In the genomic region with DNA sequence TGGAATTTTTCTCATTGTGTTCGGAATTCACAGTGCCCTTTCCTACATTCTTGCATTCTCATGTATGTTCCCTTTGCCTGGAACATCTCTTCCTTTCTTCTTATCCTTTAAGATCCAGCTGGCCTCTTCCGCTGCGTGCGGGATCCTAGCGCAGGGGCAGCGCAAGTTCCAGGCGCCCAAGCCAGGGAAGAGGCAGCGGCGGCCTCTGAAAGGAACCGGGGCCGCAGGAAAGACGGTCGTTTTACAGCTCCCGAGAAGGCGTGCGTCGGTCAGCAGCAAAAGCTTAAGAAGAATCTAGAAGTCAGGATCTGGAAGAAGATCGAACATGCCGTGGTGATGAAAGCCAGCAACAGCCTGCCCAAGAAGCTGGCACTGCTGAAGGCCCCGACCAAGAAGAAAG, we compare ENCODE assay signal across 24 cellular contexts. TPM values are rescaled to one million over a fixed set of nuclear protein-coding genes. Genes with fewer than 3 reads are reported as not detected.
DNase-seq lines count a peak whose midpoint lies in the region; ATAC-seq, FAIRE-seq and TF ChIP-seq lines count a peak whose summit lies in the region.
"Had no signal": no experiment of that assay in that cellular context is flagged by ENCODE, and none has a peak within 500 bp of the region (broad histone marks: within the 10 kb centered on the region; RNA-seq: fewer than 3 reads in every experiment).

No MANE protein-coding gene starts in this region.

- BruUV-seq in PC-9 (replicated peaks; lab: Mats Ljungman, UMichigan) = no TSS peak

- no peak for ATAC-seq in GM21529 (IDR thresholded peaks at IDR 0.05; ENCODE audit: unreplicated experiment)
- ATAC-seq: A549; CD8-positive, alpha-beta T cell had no signal

- H2BK12ac ChIP-seq in neuronal stem cell (ENCODE audit: low read length) = no peak overlapping the region

- no peaks in the 10 kb centered on the region for H3K36me3 ChIP-seq in right atrium auricular region
- no peaks in the 10 kb centered on the region for H3K36me3 ChIP-seq in neuronal stem cell (replicated peaks in 1 of 2; ENCODE audit: control insufficient read depth in 2 of 2, insufficient read depth in 2 of 2, low read length in 2 of 2)
- H3K36me3 ChIP-seq in sigmoid colon = no peaks in the 10 kb centered on the region
- H3K36me3 ChIP-seq in PC-9 (ENCODE audit: low read depth) = no peaks in the 10 kb centered on the region
- H3K36me3 ChIP-seq: BLaER1 treated with 17β-estradiol and CSF1 and Interleukin-3, amounts not matched to agents 10 nM and 100 nM had no signal

- intact Hi-C loops in cardiac septum (cut with DNase I) (no loop called here), sigmoid colon (cut with DNase I) (no loop called here), PC-9 (cut with micrococcal nuclease; ENCODE audit: unreplicated experiment) (no loop called here)

- H4K8ac ChIP-seq in neuronal stem cell (ENCODE audit: low read depth, low read length) = no peak overlapping the region

- H3K4me1 ChIP-seq in right atrium auricular region (no peaks in the 10 kb centered on the region), neuronal stem cell (ENCODE audit: control insufficient read depth in 2 of 2, insufficient read depth in 1 of 2, low read depth in 1 of 2, low read length in 2 of 2) (no peaks in the 10 kb centered on the region), sigmoid colon (no peaks in the 10 kb centered on the region), PC-9 (replicated peaks; ENCODE audit: insufficient read depth) (no peaks in the 10 kb centered on the region)
- H3K4me1 ChIP-seq: A549; BLaER1 treated with 17β-estradiol and CSF1 and Interleukin-3, amounts not matched to agents 10 nM and 100 nM; Caco-2 had no signal

- H3K79me1 ChIP-seq in neuronal stem cell (ENCODE audit: low read depth, low read length) = no peaks in the 10 kb centered on the region

- POLR2A ChIA-PET in PC-9 (lab: Charles Lee; ENCODE audit: unreplicated experiment) = no interaction called here

- H3K4ac ChIP-seq in neuronal stem cell (ENCODE audit: low read length) = no peak overlapping the region

- no peak for TF ChIP-seq EP300 in sigmoid colon (IDR thresholded peaks at IDR 0.05)

- CTCF ChIA-PET in PC-9 (lab: Charles Lee) = no interaction called here

- no peak overlapping the region for H3K9ac ChIP-seq in neuronal stem cell (ENCODE audit: low read depth, low read length, poor library complexity)
- H3K9ac ChIP-seq: BLaER1 treated with 17β-estradiol and CSF1 and Interleukin-3, amounts not matched to agents 10 nM and 100 nM had no signal

- no CpG with 5 or more reads among the region's 20 CpGs for WGBS in neuronal stem cell (ENCODE audit: extremely low coverage in 2 of 2, insufficient read length in 2 of 2, insufficient replicate concordance in 1 of 2), 2 donors
- WGBS in sigmoid colon, 2 donors = 97 to 98% methylated on average over 20 of the region's 20 CpGs

- H2BK120ac ChIP-seq in neuronal stem cell (ENCODE audit: low read depth, low read length) = no peak overlapping the region

- H3K4me2 ChIP-seq in neuronal stem cell (ENCODE audit: insufficient read depth, low read length, poor library complexity, severe bottlenecking) (no peak overlapping the region), PC-9 (no peak overlapping the region)
- H3K4me2 ChIP-seq: A549; BLaER1 treated with 17β-estradiol and CSF1 and Interleukin-3, amounts not matched to agents 10 nM and 100 nM had no signal

- FAIRE-seq in urothelium cell line (lab: Jason Lieb, UNC) = no peak
- FAIRE-seq: A549, D721Med, G401.6, GM12891, GM19239 had no signal

- H3K4me3 ChIP-seq in right atrium auricular region (no peak overlapping the region), neuronal stem cell (ENCODE audit: low read length in 2 of 2) (no peak overlapping the region), sigmoid colon (no peak overlapping the region), PC-9 (no peak overlapping the region)
- H3K4me3 ChIP-seq: A549; BLaER1 treated with 17β-estradiol and CSF1 and Interleukin-3, amounts not matched to agents 10 nM and 100 nM had no signal

- DNase-seq in cardiac septum (ENCODE audit: low spot score) (peak; percentile 19), right atrium auricular region (ENCODE audit: low spot score) (no peak), neuronal stem cell (ENCODE audit: low spot score) (no peak), sigmoid colon (peak; percentile 11), PC-9 (no peak), urothelium cell line (ENCODE audit: low spot score) (no peak)
- DNase-seq: AML-193; Caco-2; Calu3; CD4-positive, alpha-beta T cell; CD8-positive, alpha-beta T cell; DMS79 treated with DMSO at 0.1 percent for 48 hours; GF-D8 had no signal

- H3K27ac ChIP-seq in right atrium auricular region = no peak overlapping the region
- no peak overlapping the region for H3K27ac ChIP-seq in neuronal stem cell (replicated peaks; ENCODE audit: low read length)
- H3K27ac ChIP-seq in sigmoid colon = no peak overlapping the region
- no peak overlapping the region for H3K27ac ChIP-seq in PC-9
- H3K27ac ChIP-seq: 22Rv1; A549; BLaER1 treated with 17β-estradiol and CSF1 and Interleukin-3, amounts not matched to agents 10 nM and 100 nM; C4-2B had no signal

- H3K27me3 ChIP-seq in right atrium auricular region = no peaks in the 10 kb centered on the region
- no peaks in the 10 kb centered on the region for H3K27me3 ChIP-seq in neuronal stem cell (ENCODE audit: control insufficient read depth in 3 of 3, insufficient read depth in 3 of 3, low read depth in 1 of 3, low read length in 3 of 3)
- H3K27me3 ChIP-seq in sigmoid colon = no peaks in the 10 kb centered on the region
- H3K27me3 ChIP-seq in PC-9 (ENCODE audit: insufficient read depth, low read depth) = no peaks in the 10 kb centered on the region
- H3K27me3 ChIP-seq: BLaER1 treated with 17β-estradiol and CSF1 and Interleukin-3, amounts not matched to agents 10 nM and 100 nM had no signal

- no peaks in the 10 kb centered on the region for H3F3A ChIP-seq in PC-9 (ENCODE audit: insufficient read depth, low read depth)

- H2AFZ ChIP-seq in neuronal stem cell (ENCODE audit: low read length) = no peak overlapping the region
- no peak overlapping the region for H2AFZ ChIP-seq in PC-9

- H3K9me3 ChIP-seq in right atrium auricular region (no peaks in the 10 kb centered on the region), neuronal stem cell (replicated peaks in 1 of 2; ENCODE audit: control insufficient read depth in 2 of 2, insufficient read depth in 1 of 2, low read depth in 1 of 2, low read length in 2 of 2) (no peaks in the 10 kb centered on the region), sigmoid colon (no peaks in the 10 kb centered on the region), PC-9 (ENCODE audit: insufficient read depth, low read depth) (no peaks in the 10 kb centered on the region)
- H3K9me3 ChIP-seq: A549; BLaER1 treated with 17β-estradiol and CSF1 and Interleukin-3, amounts not matched to agents 10 nM and 100 nM; Caco-2 had no signal

- H2BK15ac ChIP-seq in neuronal stem cell (ENCODE audit: low read length) = no peak overlapping the region

- peak overlapping the region; percentile 53 for H3K18ac ChIP-seq in neuronal stem cell (ENCODE audit: low read length)

- no peaks in the 10 kb centered on the region for H3K9me2 ChIP-seq in PC-9 (ENCODE audit: insufficient read depth)

- no peak overlapping the region for H3K23ac ChIP-seq in neuronal stem cell (ENCODE audit: low read depth, low read length, poor library complexity)

- H4K20me1 ChIP-seq in PC-9 (ENCODE audit: insufficient read depth) = no peaks in the 10 kb centered on the region
- H4K20me1 ChIP-seq: BLaER1 treated with 17β-estradiol and CSF1 and Interleukin-3, amounts not matched to agents 10 nM and 100 nM had no signal

- no peak for TF ChIP-seq POLR2A in sigmoid colon (IDR thresholded peaks at IDR 0.05)

- no peak overlapping the region for H4K91ac ChIP-seq in neuronal stem cell (ENCODE audit: low read depth, low read length, poor library complexity)

- no peak overlapping the region for H2BK5ac ChIP-seq in neuronal stem cell (ENCODE audit: low read length)

- TF ChIP-seq CTCF in right atrium auricular region (IDR thresholded peaks at IDR 0.05) = no peak
- no peak for TF ChIP-seq CTCF in sigmoid colon (IDR thresholded peaks at IDR 0.05)
- no peak for TF ChIP-seq CTCF in PC-9 (conservative IDR thresholded peaks at IDR 0.05)

- no peak overlapping the region for H3K14ac ChIP-seq in neuronal stem cell (ENCODE audit: low read length)

- H2AK5ac ChIP-seq in neuronal stem cell (ENCODE audit: low read depth, low read length) = no peak overlapping the region

- H3K79me2 ChIP-seq in PC-9 (ENCODE audit: low read depth) = no peaks in the 10 kb centered on the region

RNA-seq across cellular contexts. Expression of a gene that starts 28.0 kb away (rescaled TPM):
- total RNA-seq in cardiac septum (1.1 TPM), right atrium auricular region (1 to 10 TPM; 1.2 to 1.4 TPM), sigmoid colon (1 to 10 TPM; 1.5 to 4.6 (median 3.3) TPM), PC-9 (2021) (not detected in 2 replicates)
- 0.11 TPM for polyA plus RNA-seq in neuronal stem cell (2013, experiment 1 of 2)
- 0.12 TPM for polyA plus RNA-seq in neuronal stem cell (2013, experiment 2 of 2)
- polyA plus RNA-seq in sigmoid colon = 1 to 10 TPM; 1.8 to 6.2 (median 3.9) TPM
- total RNA-seq: A172; B cell; CD8-positive, alpha-beta T cell had no signal
- polyA plus RNA-seq: A549 had no signal

Comparison
In these comparisons a context has a peak if more than half of its experiments do, and no peak if none do; other contexts are left out.
1. DNase-seq: peak in cardiac septum (single experiment) and sigmoid colon (single experiment); none in right atrium auricular region (single experiment), neuronal stem cell (single experiment), PC-9 (0 of 2) and urothelium cell line (single experiment).